Comparison of ENCODE assay signal across 10 cellular contexts in genomic region chr17:17808706-17809432, GRCh38. TPM values are rescaled to one million over a fixed set of nuclear protein-coding genes. Genes with fewer than 3 reads are reported as not detected.
A peak's percentile ranks its signal among the peaks of the same experiment; 100 is the strongest.
DNase-seq lines count a peak whose midpoint lies in the region; ATAC-seq and TF ChIP-seq lines count a peak whose summit lies in the region.
"Had no signal": no experiment of that assay in that cellular context is flagged by ENCODE, and none has a peak within 500 bp of the region (broad histone marks: within the 10 kb centered on the region; RNA-seq: fewer than 3 reads in every experiment).

No MANE protein-coding gene starts in this region.

- H3K27me3 ChIP-seq in muscle layer of colon (ENCODE audit: control insufficient read depth in 1 of 2, insufficient read depth in 2 of 2, low read length in 2 of 2), result no peaks in the 10 kb centered on the region

- no peak overlapping the region for H3K4me3 Mint-ChIP-seq in activated naive CD8-positive, alpha-beta T cell

- intact Hi-C loops in sciatic nerve (cut with DNase I), result no loop called here

- peaks cover 2% of the 10 kb centered on the region for H3K36me3 Mint-ChIP-seq in activated naive CD8-positive, alpha-beta T cell

- ATAC-seq in HG02798 (IDR thresholded peaks at IDR 0.05; ENCODE audit: poor library complexity, unreplicated experiment), result peak; percentile 70
- no peak for ATAC-seq in sciatic nerve
- ATAC-seq in HG03097 (IDR thresholded peaks at IDR 0.05; ENCODE audit: low FRiP score, unreplicated experiment), result no peak

- no peaks in the 10 kb centered on the region for H3K9me3 Mint-ChIP-seq in activated naive CD8-positive, alpha-beta T cell (ENCODE audit: low read depth)

- DNase-seq in GM12865 (ENCODE audit: low read depth), result peak; percentile 81
- DNase-seq in sciatic nerve (ENCODE audit: low spot score), result no peak
- DNase-seq in hippocampal formation (lab: John Stamatoyannopoulos, UW), result no peak
- no peak for DNase-seq in CD1c-positive myeloid dendritic cell (ENCODE audit: extremely low spot score)
- DNase-seq: posterior cingulate gyrus; stimulated activated naive CD4-positive, alpha-beta T cell treated with Interleukin-2 at 50 U/mL for 16 hours had no signal

- no peak for TF ChIP-seq CTCF in GM12865 (IDR thresholded peaks at IDR 0.05; ENCODE audit: insufficient read depth, low read depth, low read length, missing control alignments)

- peaks cover 13% of the 10 kb centered on the region for H3K4me1 Mint-ChIP-seq in activated naive CD8-positive, alpha-beta T cell (ENCODE audit: low read depth)

- peak overlapping the region; percentile 44 for H3K27ac ChIP-seq in muscle layer of colon (ENCODE audit: low read depth, low read length)

- H3K4me3 ChIP-seq in GM12865 (ENCODE audit: low read depth, low read length) (no peak overlapping the region), muscle layer of colon (ENCODE audit: low read depth in 1 of 2, low read length in 2 of 2) (no peak overlapping the region)

- H3K27ac Mint-ChIP-seq in activated naive CD8-positive, alpha-beta T cell, result peak overlapping the region; percentile 64

- no peaks in the 10 kb centered on the region for H3K27me3 Mint-ChIP-seq in activated naive CD8-positive, alpha-beta T cell

- H3K4me1 ChIP-seq in muscle layer of colon (ENCODE audit: insufficient read depth, low read length), result peaks cover 15% of the 10 kb centered on the region

- peaks cover 18% of the 10 kb centered on the region for H3K36me3 ChIP-seq in muscle layer of colon (ENCODE audit: insufficient read depth, low read length)

- no peak overlapping the region for H3K9ac ChIP-seq in muscle layer of colon (ENCODE audit: low read length)

- H3K9me3 ChIP-seq in muscle layer of colon (ENCODE audit: low read length), result no peaks in the 10 kb centered on the region

RNA-seq across cellular contexts. Expression of gene SREBF1, which starts 27.9 kb away (rescaled TPM):
- total RNA-seq in sciatic nerve, result 257 TPM
